ENCODE assay signal across 8 cellular contexts in the genomic region with DNA sequence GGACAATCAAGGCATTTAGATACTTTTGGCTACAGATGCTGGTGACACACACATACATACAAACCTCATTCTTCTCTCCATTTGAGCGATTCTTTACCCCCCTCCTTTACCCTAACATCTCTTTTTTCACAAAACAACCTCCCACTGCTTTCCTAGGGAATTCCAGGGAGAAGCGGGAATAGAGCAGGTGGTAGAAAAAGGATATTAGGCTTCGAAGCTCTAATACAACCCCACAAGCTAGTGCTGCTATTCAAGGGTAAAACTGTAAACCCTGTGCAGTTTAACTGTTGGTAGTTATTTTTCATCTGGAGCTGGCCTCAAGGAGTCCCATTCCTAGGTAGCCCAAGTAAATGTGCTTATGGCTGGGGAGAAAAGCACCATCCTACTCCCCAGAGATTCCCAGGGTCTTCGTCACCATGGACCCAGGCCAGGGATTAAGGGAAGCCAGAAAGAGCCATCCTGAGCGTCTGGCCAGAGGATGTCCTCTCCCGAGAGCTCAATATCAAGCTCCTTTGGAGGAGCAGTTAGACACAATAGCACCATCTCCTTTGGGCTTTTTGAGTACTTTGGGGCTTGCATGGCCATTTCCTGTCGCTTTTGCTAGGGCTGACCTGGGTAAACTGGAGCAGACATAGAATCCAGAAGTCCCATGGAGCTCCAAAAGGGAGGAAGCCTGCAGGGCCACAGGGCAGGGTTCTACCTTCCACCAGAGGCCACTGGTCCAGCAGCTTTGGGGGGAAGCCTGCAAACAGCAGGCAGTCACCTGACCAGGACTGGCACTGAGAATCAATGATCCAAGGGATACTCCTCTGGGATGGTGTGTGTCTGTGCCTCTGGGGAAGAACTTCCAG. TPM values are rescaled to one million over a fixed set of nuclear protein-coding genes. Genes with fewer than 3 reads are reported as not detected.
A peak's percentile ranks its signal among the peaks of the same experiment; 100 is the strongest.
DNase-seq lines count a peak whose midpoint lies in the region; ATAC-seq and TF ChIP-seq lines count a peak whose summit lies in the region.

No MANE protein-coding gene starts in this region.

- intact Hi-C loops in activated naive CD4-positive, alpha-beta T cell treated with anti-CD3 and anti-CD28 coated beads for 36 hours (cut with micrococcal nuclease) = loop anchor here (1.0 to 5.0 kb wide), 2 partner anchors 51 to 1798 kb away; partner anchors contain the start of gene FUT4
- intact Hi-C loops in body of pancreas (cut with DNase I) = loop anchor here (10.0 kb wide), 1 partner anchor 55 kb away; no protein-coding TSS in a partner anchor

- peaks cover 46% of the 10 kb centered on the region for H3K4me1 Mint-ChIP-seq in activated naive CD4-positive, alpha-beta T cell treated with anti-CD3 and anti-CD28 coated beads for 36 hours (ENCODE audit: low read depth)
- H3K4me1 Mint-ChIP-seq in mesothelial cell of epicardium = peaks cover 66% of the 10 kb centered on the region

- H3K27me3 Mint-ChIP-seq in activated naive CD4-positive, alpha-beta T cell treated with anti-CD3 and anti-CD28 coated beads for 36 hours (ENCODE audit: low read depth) = no peaks in the 10 kb centered on the region
- no peaks in the 10 kb centered on the region for H3K27me3 Mint-ChIP-seq in mesothelial cell of epicardium (ENCODE audit: low read depth)

- H3K4me3 ChIP-seq in body of pancreas (no peak overlapping the region), tibial nerve (peak overlapping the region; percentile 13 to 70 (median 25))

- no peaks in the 10 kb centered on the region for H3K27me3 ChIP-seq in body of pancreas
- no peaks in the 10 kb centered on the region for H3K27me3 ChIP-seq in tibial nerve

- ATAC-seq in body of pancreas = no peak
- no peak for ATAC-seq in HG03439 (IDR thresholded peaks at IDR 0.05; ENCODE audit: unreplicated experiment)

- H3K4me3 Mint-ChIP-seq in activated naive CD4-positive, alpha-beta T cell treated with anti-CD3 and anti-CD28 coated beads for 36 hours = peak overlapping the region; percentile 98
- peak overlapping the region; percentile 97 for H3K4me3 Mint-ChIP-seq in mesothelial cell of epicardium

- H3K36me3 ChIP-seq in body of pancreas (replicated peaks in 1 of 2; ENCODE audit: insufficient read depth in 1 of 2, low read depth in 2 of 2) (no peaks in the 10 kb centered on the region), tibial nerve (no peaks in the 10 kb centered on the region)

- no peak for TF ChIP-seq EP300 in tibial nerve (IDR thresholded peaks at IDR 0.05)

- TF ChIP-seq CTCF in body of pancreas (IDR thresholded peaks at IDR 0.05) (no peak), mesothelial cell of epicardium (IDR thresholded peaks at IDR 0.05; ENCODE audit: unreplicated experiment) (no peak), tibial nerve (IDR thresholded peaks at IDR 0.05) (no peak)

- H3K9me3 ChIP-seq in body of pancreas (no peaks in the 10 kb centered on the region), tibial nerve (no peaks in the 10 kb centered on the region)

- peaks cover 37% of the 10 kb centered on the region for H3K4me1 ChIP-seq in body of pancreas
- H3K4me1 ChIP-seq in tibial nerve = peaks cover 0 to 66% (median 39%) of the 10 kb centered on the region in 4 donors

- H3K9me3 Mint-ChIP-seq in activated naive CD4-positive, alpha-beta T cell treated with anti-CD3 and anti-CD28 coated beads for 36 hours = peaks cover 2% of the 10 kb centered on the region
- no peaks in the 10 kb centered on the region for H3K9me3 Mint-ChIP-seq in mesothelial cell of epicardium

- H3K36me3 Mint-ChIP-seq in activated naive CD4-positive, alpha-beta T cell treated with anti-CD3 and anti-CD28 coated beads for 36 hours (ENCODE audit: low read depth) = peaks cover 44% of the 10 kb centered on the region
- peaks cover 1% of the 10 kb centered on the region for H3K36me3 Mint-ChIP-seq in mesothelial cell of epicardium

- WGBS in body of pancreas, 2 donors = 59 to 66% methylated on average over 5 to 7 of the region's 7 CpGs
- WGBS in tibial nerve, 2 donors = 47 to 49% methylated on average over 7 of the region's 7 CpGs

- peak overlapping the region; percentile 94 for H3K27ac Mint-ChIP-seq in activated naive CD4-positive, alpha-beta T cell treated with anti-CD3 and anti-CD28 coated beads for 36 hours
- H3K27ac Mint-ChIP-seq in mesothelial cell of epicardium = peak overlapping the region; percentile 97

- CTCF ChIA-PET in activated naive CD4-positive, alpha-beta T cell treated with anti-CD3 and anti-CD28 coated beads for 36 hours (lab: Charles Lee) = interaction anchor here (0.8 to 5.5 kb wide), 19 partner anchors 10 to 504 kb away, joined by 3 to 41 read pairs (median 4); no protein-coding TSS in a partner anchor

- TF ChIP-seq POLR2A in body of pancreas (IDR thresholded peaks at IDR 0.05) (no peak), tibial nerve (IDR thresholded peaks at IDR 0.05) (no peak)

- H3K27ac ChIP-seq in body of pancreas = peak overlapping the region; percentile 46 to 87 (median 68)
- H3K27ac ChIP-seq in tibial nerve = peak overlapping the region; percentile 83 to 93 (median 88)

- peak; percentile 28 for DNase-seq in activated naive CD4-positive, alpha-beta T cell treated with anti-CD3 and anti-CD28 coated beads for 36 hours
- DNase-seq in activated naive CD4-positive, alpha-beta T cell treated with anti-CD3 and anti-CD28 coated beads, Interleukin-2, amount 50 U/mL, for 16 hours = no peak
- DNase-seq in body of pancreas (no peak), mesothelial cell of epicardium (ENCODE audit: low spot score in 2 of 2, unreplicated experiment in 2 of 2) (no peak), tibial nerve (ENCODE audit: low spot score in 2 of 2) (no peak), COR-L47 (lab: John Stamatoyannopoulos, UW) (no peak)
- DNase-seq in effector CD4-positive, alpha-beta T cell = no peak

RNA-seq across cellular contexts. Expression of gene MAML2, which starts 3.1 kb away (rescaled TPM):
- 10 to 100 TPM; 26.6 to 28.1 TPM for total RNA-seq in activated naive CD4-positive, alpha-beta T cell treated with anti-CD3 and anti-CD28 coated beads for 36 hours
- total RNA-seq in body of pancreas = 1 to 10 TPM; 7.9 to 9.9 TPM
- 36.4 to 38.4 TPM (median 38.3 TPM) in 3 replicates for total RNA-seq in mesothelial cell of epicardium
- total RNA-seq in tibial nerve = 10 to 100 TPM; 20.5 to 38.4 (median 27.9) TPM

RNA-seq across cellular contexts. Expression of gene CCDC82, which starts 49.8 kb away (rescaled TPM):
- total RNA-seq in activated naive CD4-positive, alpha-beta T cell treated with anti-CD3 and anti-CD28 coated beads for 36 hours = 10 to 100 TPM; 32.0 to 34.0 TPM
- total RNA-seq in body of pancreas (10 to 100 TPM; 18.9 to 44.8 TPM), mesothelial cell of epicardium (25.6 to 27.0 TPM (median 25.8 TPM) in 3 replicates), tibial nerve (10 to 100 TPM; 41.9 to 73.4 (median 49.5) TPM)

RNA-seq across cellular contexts. Expression of gene JRKL, which starts 49.9 kb away (rescaled TPM):
- total RNA-seq in activated naive CD4-positive, alpha-beta T cell treated with anti-CD3 and anti-CD28 coated beads for 36 hours = 10 to 100 TPM; 12.3 to 12.7 TPM
- total RNA-seq in body of pancreas = 1 to 10 TPM in 1 of 2 donors, under 1 TPM in 1; 0.66 to 6.0 TPM
- 12.2 to 12.9 TPM (median 12.7 TPM) in 3 replicates for total RNA-seq in mesothelial cell of epicardium
- 10 to 100 TPM in 1 of 4 donors, 1 to 10 TPM in 3; 5.9 to 10.5 (median 8.2) TPM for total RNA-seq in tibial nerve

Comparison
In these comparisons a context has a peak if more than half of its experiments do, and no peak if none do; other contexts are left out.
1. H3K4me3 ChIP-seq: peak in tibial nerve (4 of 4); none in body of pancreas (0 of 2).